9 cellular contexts compared by ENCODE assay signal in genomic region chr3:3734881-3735280, GRCh38.
DNase-seq lines count a peak whose midpoint lies in the region; ATAC-seq lines count a peak whose summit lies in the region.
"Had no signal": no experiment of that assay in that cellular context is flagged by ENCODE, and none has a peak within 500 bp of the region (broad histone marks: within the 10 kb centered on the region; RNA-seq: fewer than 3 reads in every experiment).

No MANE protein-coding gene starts in this region.

- peak; percentile 0 for DNase-seq in NCI-H510A treated with DMSO at 0.1 percent for 48 hours (lab: John Stamatoyannopoulos, UW)
- DNase-seq in NCI-H510A (lab: John Stamatoyannopoulos, UW), result no peak
- DNase-seq in NCI-H2171 (lab: John Stamatoyannopoulos, UW), result peak; percentile 32
- peak; percentile 66 for DNase-seq in NCI-H69 (lab: John Stamatoyannopoulos, UW)
- DNase-seq: BE2C; CD4-positive, alpha-beta memory T cell had no signal

- no peak for ATAC-seq in HG03354 (IDR thresholded peaks at IDR 0.05; ENCODE audit: poor library complexity, severe bottlenecking, unreplicated experiment)
- ATAC-seq in GM21528 (IDR thresholded peaks at IDR 0.05; ENCODE audit: low FRiP score, unreplicated experiment), result no peak
- ATAC-seq: A549 had no signal
